8 cellular contexts compared by ENCODE assay signal in the genomic region with DNA sequence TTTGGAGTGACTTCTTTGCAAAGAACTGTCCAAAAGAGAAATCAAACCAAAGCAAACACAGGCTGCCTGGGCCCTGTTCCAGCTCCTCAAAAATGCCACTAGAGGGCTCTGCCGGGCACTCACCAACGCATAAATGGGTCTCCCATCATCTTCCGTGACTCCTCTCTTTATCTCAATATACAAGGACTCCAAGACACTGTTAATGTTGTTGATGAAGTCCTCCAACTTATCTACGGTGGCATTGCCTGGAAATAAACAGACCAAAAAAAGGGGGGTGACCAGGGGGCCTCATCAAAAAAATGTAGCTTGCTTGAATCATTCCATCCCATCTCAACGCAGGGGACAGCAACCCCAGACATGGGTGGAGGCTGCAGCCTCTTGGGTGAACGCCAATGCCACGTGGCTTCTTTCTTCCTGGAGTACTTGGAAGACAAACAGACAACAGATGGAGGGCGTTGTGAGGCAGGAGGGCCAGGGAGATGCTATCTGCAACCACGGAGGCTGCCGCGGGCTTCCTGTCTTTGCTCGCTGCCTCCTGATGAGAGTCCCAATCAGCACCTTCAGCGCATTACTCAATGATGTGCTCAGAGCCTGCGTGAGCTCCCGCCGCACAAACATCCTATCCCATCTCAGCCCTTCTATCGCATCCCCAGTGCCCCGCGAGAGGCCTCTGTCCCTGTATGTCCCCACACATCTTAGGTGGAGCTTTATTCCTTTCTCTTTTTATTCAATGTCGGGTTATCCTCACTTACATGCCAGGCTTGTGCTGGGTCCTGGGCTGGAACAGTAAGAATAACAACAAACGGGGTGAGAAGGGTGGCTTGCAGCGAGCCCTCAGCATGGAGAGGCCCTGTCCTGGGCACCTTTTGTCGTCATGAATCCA. TPM values are rescaled to one million over a fixed set of nuclear protein-coding genes. Genes with fewer than 3 reads are reported as not detected.
DNase-seq lines count a peak whose midpoint lies in the region; ATAC-seq and TF ChIP-seq lines count a peak whose summit lies in the region.

No MANE protein-coding gene starts in this region.

- peak overlapping the region; percentile 92 for H2BK120ac ChIP-seq in IMR-90 (ENCODE audit: low read depth, low read length)

- peak overlapping the region; percentile 90 for H3K27ac ChIP-seq in CD4-positive, alpha-beta memory T cell (ENCODE audit: low read depth, low read length)
- H3K27ac ChIP-seq in IMR-90 (ENCODE audit: insufficient read depth, low read length) (peak overlapping the region; percentile 78), Peyer's patch (peak overlapping the region; percentile 76 to 90 (median 84)), esophagus squamous epithelium (peak overlapping the region; percentile 66 to 85 (median 76))

- ATAC-seq in IMR-90 (ENCODE audit: low read depth) (peak; percentile 89), natural killer cell (peak; percentile 43 to 68 (median 52))
- ATAC-seq in stimulated activated naive B cell treated with anti-CD40 and anti-IgM and Interleukin-4, amounts not matched to agents 10 μg/mL and 1 μg/mL and 100 μg/mL, for 72 hours (replicated peaks), result no peak

- TF ChIP-seq POLR2A in IMR-90 (IDR thresholded peaks at IDR 0.05; ENCODE audit: low read depth, low read length) (no peak), Peyer's patch (IDR thresholded peaks at IDR 0.05) (peak in 1 of 2 donors; percentile 37), esophagus squamous epithelium (IDR thresholded peaks at IDR 0.05) (peak in 2 of 4 donors; percentile 11 to 44)

- peak overlapping the region; percentile 72 for H2AFZ ChIP-seq in IMR-90 (replicated peaks; ENCODE audit: low read length, poor library complexity)

- BruUV-seq in IMR-90 (replicated peaks; lab: Mats Ljungman, UMichigan), result no TSS peak

- dilution Hi-C loops in IMR-90 (cut with HindIII; ENCODE audit: low sequenced_read_pairs, unreplicated experiment), result no loop called here

- peak; percentile 92 for TF ChIP-seq RAD21 in IMR-90 (IDR thresholded peaks at IDR 0.05; ENCODE audit: low read length)

- H3K27me3 Mint-ChIP-seq in CD4-positive, alpha-beta memory T cell, result no peaks in the 10 kb centered on the region
- no peaks in the 10 kb centered on the region for H3K27me3 Mint-ChIP-seq in natural killer cell (ENCODE audit: low read depth in 2 of 2)
- H3K27me3 Mint-ChIP-seq in stimulated activated naive B cell treated with anti-CD40 and anti-IgM and Interleukin-4, amounts not matched to agents 10 μg/mL and 1 μg/mL and 100 μg/mL, for 72 hours, result no peaks in the 10 kb centered on the region

- peaks cover 99% of the 10 kb centered on the region for H3K4me1 ChIP-seq in CD4-positive, alpha-beta memory T cell (ENCODE audit: insufficient read depth, low read length)
- H3K4me1 ChIP-seq in IMR-90 (ENCODE audit: control insufficient read depth, insufficient read depth, low read length) (peaks cover 18% of the 10 kb centered on the region), Peyer's patch (peaks cover 28 to 79% (median 34%) of the 10 kb centered on the region in 4 donors), esophagus squamous epithelium (peaks cover 19 to 90% (median 48%) of the 10 kb centered on the region in 3 donors)

- H3K23ac ChIP-seq in IMR-90 (ENCODE audit: low read depth, low read length), result peak overlapping the region; percentile 86

- peaks cover 18% of the 10 kb centered on the region for H3K9me1 ChIP-seq in IMR-90 (ENCODE audit: insufficient read depth, low read length)

- peak overlapping the region; percentile 30 for H3K14ac ChIP-seq in IMR-90 (replicated peaks; ENCODE audit: low read depth, low read length)

- H3K56ac ChIP-seq in IMR-90 (ENCODE audit: extremely low read depth, insufficient read depth, low read length), result peak overlapping the region; percentile 59

- H2AK9ac ChIP-seq in IMR-90 (replicated peaks; ENCODE audit: low read depth, low read length, poor library complexity), result peak overlapping the region; percentile 37

- peak overlapping the region; percentile 6 for H3K18ac ChIP-seq in IMR-90 (ENCODE audit: low read depth, low read length)

- peaks cover 8 to 52% of the 10 kb centered on the region in 2 experiments; a peak in 3 of 4 replicates for H3K79me1 ChIP-seq in IMR-90 (ENCODE audit: low read depth in 1 of 2, low read length in 2 of 2)

- H3K4me2 ChIP-seq in IMR-90 (ENCODE audit: low read depth, low read length), result no peak overlapping the region

- H3K36me3 ChIP-seq in CD4-positive, alpha-beta memory T cell (ENCODE audit: insufficient read depth, low read length), result no peaks in the 10 kb centered on the region
- peaks cover 20% of the 10 kb centered on the region for H3K36me3 ChIP-seq in IMR-90 (ENCODE audit: control insufficient read depth, insufficient read depth, low read length)
- H3K36me3 ChIP-seq in Peyer's patch, result peaks cover 0 to 6% (median 0%) of the 10 kb centered on the region in 3 donors
- H3K36me3 ChIP-seq in esophagus squamous epithelium, result peaks cover 0 to 43% (median 8%) of the 10 kb centered on the region in 3 donors

- POLR2A ChIA-PET in CD4-positive, alpha-beta memory T cell (lab: Charles Lee; ENCODE audit: partially characterized antibody), result interaction anchor here (0.6 to 11.9 kb wide), 40 partner anchors 10 to 315 kb away, joined by 3 to 239 read pairs (median 12); partner anchors contain the start of genes GTF3C1, IL21R, KATNIP and KDM8
- POLR2A ChIA-PET in IMR-90 (lab: Charles Lee; ENCODE audit: unreplicated experiment), result interaction anchor here (0.6 to 1.5 kb wide), 3 partner anchors 8 to 131 kb away, joined by 3 to 8 read pairs (median 3); no protein-coding TSS in a partner anchor

- H3K36me3 Mint-ChIP-seq in CD4-positive, alpha-beta memory T cell, result peaks cover 9 to 17% of the 10 kb centered on the region in 2 donors
- H3K36me3 Mint-ChIP-seq in natural killer cell, result no peaks in the 10 kb centered on the region
- H3K36me3 Mint-ChIP-seq in stimulated activated naive B cell treated with anti-CD40 and anti-IgM and Interleukin-4, amounts not matched to agents 10 μg/mL and 1 μg/mL and 100 μg/mL, for 72 hours, result peaks cover 17 to 48% of the 10 kb centered on the region in 2 donors

- peak overlapping the region; percentile 93 for H2BK20ac ChIP-seq in IMR-90 (ENCODE audit: low read depth, low read length)

- TF ChIP-seq CTCF in IMR-90 (conservative IDR thresholded peaks at IDR 0.05; ENCODE audit: low read depth, low read length) (peak; percentile 92), Peyer's patch (IDR thresholded peaks at IDR 0.05) (peak; percentile 54 to 85 (median 80)), esophagus squamous epithelium (IDR thresholded peaks at IDR 0.05) (peak; percentile 62 to 88 (median 74)), natural killer cell (IDR thresholded peaks at IDR 0.05) (peak; percentile 90)

- H3K27me3 ChIP-seq in CD4-positive, alpha-beta memory T cell (ENCODE audit: insufficient read depth, low read length), result no peaks in the 10 kb centered on the region
- no peaks in the 10 kb centered on the region for H3K27me3 ChIP-seq in IMR-90 (ENCODE audit: control insufficient read depth, insufficient read depth, low read length)
- no peaks in the 10 kb centered on the region for H3K27me3 ChIP-seq in Peyer's patch
- no peaks in the 10 kb centered on the region for H3K27me3 ChIP-seq in esophagus squamous epithelium

- H4K8ac ChIP-seq in IMR-90 (ENCODE audit: low read depth in 2 of 2, low read length in 2 of 2), result peak overlapping the region; percentile 77 to 83

- peak overlapping the region; percentile 95 for H3K4ac ChIP-seq in IMR-90 (ENCODE audit: low read depth, low read length)

- peak overlapping the region; percentile 26 to 45 for H3K4me3 ChIP-seq in CD4-positive, alpha-beta memory T cell (ENCODE audit: low read length in 2 of 2)
- H3K4me3 ChIP-seq in IMR-90 (ENCODE audit: insufficient read depth, low read depth, low read length) (no peak overlapping the region), Peyer's patch (no peak overlapping the region), esophagus squamous epithelium (peak overlapping the region in 1 of 4 donors; percentile 40)

- peak overlapping the region; percentile 77; the same call in 2 of the 3 replicates for H2BK15ac ChIP-seq in IMR-90 (ENCODE audit: low read depth, low read length)

- peak overlapping the region; percentile 91 for H2AK5ac ChIP-seq in IMR-90 (ENCODE audit: low read depth, low read length)

- no peaks in the 10 kb centered on the region for H3K9me3 Mint-ChIP-seq in CD4-positive, alpha-beta memory T cell
- H3K9me3 Mint-ChIP-seq in natural killer cell, result no peaks in the 10 kb centered on the region
- H3K9me3 Mint-ChIP-seq in stimulated activated naive B cell treated with anti-CD40 and anti-IgM and Interleukin-4, amounts not matched to agents 10 μg/mL and 1 μg/mL and 100 μg/mL, for 72 hours, result no peaks in the 10 kb centered on the region

- peak overlapping the region; percentile 10; the same call in 1 of the 2 replicates for H3K9ac ChIP-seq in IMR-90 (ENCODE audit: low read depth, low read length)

- no peaks in the 10 kb centered on the region for H4K20me1 ChIP-seq in IMR-90 (ENCODE audit: insufficient read depth, low read length)

- H2BK5ac ChIP-seq in IMR-90 (ENCODE audit: low read depth, low read length, poor library complexity, severe bottlenecking), result peak overlapping the region; percentile 42

- 42% methylated on average over 10 of the region's 23 CpGs; no CpG with 5 or more reads in 1 of the 2 experiments for WGBS in IMR-90 (ENCODE audit: extremely low coverage in 2 of 2, insufficient read length in 1 of 2), 2 experiments
- 34 to 59% methylated on average over 17 to 22 of the region's 23 CpGs for WGBS in esophagus squamous epithelium, 2 donors

- peak overlapping the region; percentile 97 to 100 (median 100) for H3K27ac Mint-ChIP-seq in CD4-positive, alpha-beta memory T cell
- H3K27ac Mint-ChIP-seq in natural killer cell, result peak overlapping the region; percentile 94 to 100
- peak overlapping the region; percentile 96 for H3K27ac Mint-ChIP-seq in stimulated activated naive B cell treated with anti-CD40 and anti-IgM and Interleukin-4, amounts not matched to agents 10 μg/mL and 1 μg/mL and 100 μg/mL, for 72 hours

- in situ Hi-C loops in IMR-90 (cut with MboI; ENCODE audit: low sequenced_read_pairs), result no loop called here

- no peaks in the 10 kb centered on the region for H3K9me3 ChIP-seq in CD4-positive, alpha-beta memory T cell (ENCODE audit: control insufficient read depth in 1 of 2, low read length in 2 of 2)
- no peaks in the 10 kb centered on the region for H3K9me3 ChIP-seq in IMR-90 (ENCODE audit: control insufficient read depth, insufficient read depth, low read length)
- H3K9me3 ChIP-seq in Peyer's patch, result no peaks in the 10 kb centered on the region
- H3K9me3 ChIP-seq in esophagus squamous epithelium, result no peaks in the 10 kb centered on the region

- peak overlapping the region; percentile 75 to 92 (median 84) for H3K4me3 Mint-ChIP-seq in CD4-positive, alpha-beta memory T cell
- peak overlapping the region; percentile 85 for H3K4me3 Mint-ChIP-seq in natural killer cell
- peak overlapping the region; percentile 32 to 65 for H3K4me3 Mint-ChIP-seq in stimulated activated naive B cell treated with anti-CD40 and anti-IgM and Interleukin-4, amounts not matched to agents 10 μg/mL and 1 μg/mL and 100 μg/mL, for 72 hours

- H4K5ac ChIP-seq in IMR-90 (ENCODE audit: low read depth, low read length), result peak overlapping the region; percentile 16

- CTCF ChIA-PET in CD4-positive, alpha-beta memory T cell (lab: Charles Lee; ENCODE audit: partially characterized antibody), result interaction anchor here (0.7 to 9.9 kb wide), 46 partner anchors 8 to 228 kb away, joined by 3 to 213 read pairs (median 8); partner anchors contain the start of genes IL21R, KDM8 and NSMCE1
- CTCF ChIA-PET in IMR-90 (lab: Yijun Ruan, JAX), result interaction anchor here (0.6 to 2.2 kb wide), 17 partner anchors 8 to 218 kb away, joined by 3 to 24 read pairs (median 4); no protein-coding TSS in a partner anchor

- peak; percentile 95 to 99 (median 96) for DNase-seq in CD4-positive, alpha-beta memory T cell
- peak; percentile 85 for DNase-seq in IMR-90
- DNase-seq in Peyer's patch, result peak; percentile 80 to 95 (median 89)
- peak; percentile 86 for DNase-seq in activated T-helper 1 cell treated with Interleukin-2 at 50 U/mL for 16 hours (ENCODE audit: low read depth)
- DNase-seq in esophagus squamous epithelium (lab: John Stamatoyannopoulos, UW), result peak; percentile 19
- DNase-seq in natural killer cell, result peak; percentile 66
- peak; percentile 46 for DNase-seq in stimulated activated naive B cell treated with anti-CD40 and anti-IgM and Interleukin-4, amounts not matched to agents 10 μg/mL and 1 μg/mL and 100 μg/mL, for 72 hours
- no peak for DNase-seq in GOT3 (lab: John Stamatoyannopoulos, UW)

- peaks cover 72 to 99% (median 84%) of the 10 kb centered on the region in 4 donors for H3K4me1 Mint-ChIP-seq in CD4-positive, alpha-beta memory T cell
- peaks cover 75 to 77% of the 10 kb centered on the region in 2 donors for H3K4me1 Mint-ChIP-seq in natural killer cell
- H3K4me1 Mint-ChIP-seq in stimulated activated naive B cell treated with anti-CD40 and anti-IgM and Interleukin-4, amounts not matched to agents 10 μg/mL and 1 μg/mL and 100 μg/mL, for 72 hours, result peaks cover 74 to 90% of the 10 kb centered on the region in 2 donors

- H4K91ac ChIP-seq in IMR-90 (ENCODE audit: insufficient read depth, low read depth, low read length), result peak overlapping the region; percentile 97

- intact Hi-C loops in CD4-positive, alpha-beta memory T cell (cut with micrococcal nuclease), result loop anchor here (1.0 kb wide), 9 partner anchors 32 to 222 kb away; partner anchors contain the start of genes IL21R, KDM8 and NSMCE1
- intact Hi-C loops in IMR-90 (cut with micrococcal nuclease) (loop anchor here (1.0 to 2.0 kb wide), 5 partner anchors 78 to 222 kb away; no protein-coding TSS in a partner anchor), esophagus squamous epithelium (cut with DNase I) (loop anchor here (5.0 kb wide), 1 partner anchor 132 kb away; no protein-coding TSS in a partner anchor), natural killer cell (cut with micrococcal nuclease) (loop anchor here (2.0 kb wide), 3 partner anchors 20 to 166 kb away; no protein-coding TSS in a partner anchor)

RNA-seq across cellular contexts. Expression of gene KDM8, which starts 32.0 kb away (rescaled TPM):
- 10 to 100 TPM; 28.6 to 31.0 TPM for total RNA-seq in CD4-positive, alpha-beta memory T cell
- polyA plus RNA-seq in CD4-positive, alpha-beta memory T cell, result 1 to 10 TPM; 4.8 to 8.1 TPM
- total RNA-seq in IMR-90 (2012; rRNA removed), result 3.2 and 3.6 TPM in 2 replicates
- 3.8 and 4.3 TPM in 2 replicates for polyA plus RNA-seq in IMR-90 (2012; rRNA removed)
- polyA plus RNA-seq in IMR-90 (2012; cell fraction: cytosol; rRNA removed), result 2.5 and 3.1 TPM in 2 replicates
- 8.7 and 13.5 TPM in 2 replicates for polyA plus RNA-seq in IMR-90 (2012; cell fraction: nucleus; rRNA removed; ENCODE audit: low replicate concordance)
- total RNA-seq in Peyer's patch, result 100 to 1,000 TPM in 1 of 4 donors, 10 to 100 TPM in 3; 22.3 to 130 (median 40.9) TPM
- 1 to 10 TPM in 3 of 4 donors, under 1 TPM in 1; 0.56 to 4.4 (median 2.5) TPM for total RNA-seq in esophagus squamous epithelium
- 10 to 100 TPM; 11.4 to 17.9 (median 17.8) TPM for total RNA-seq in natural killer cell

RNA-seq across cellular contexts. Expression of gene NSMCE1, which starts 33.3 kb away (rescaled TPM):
- 10 to 100 TPM; 66.6 to 70.7 TPM for total RNA-seq in CD4-positive, alpha-beta memory T cell
- polyA plus RNA-seq in CD4-positive, alpha-beta memory T cell, result 100 to 1,000 TPM; 142 to 202 TPM
- total RNA-seq in IMR-90 (2012; rRNA removed), result 120 and 130 TPM in 2 replicates
- polyA plus RNA-seq in IMR-90 (2012; rRNA removed), result 47.5 and 48.0 TPM in 2 replicates
- 36.6 and 48.8 TPM in 2 replicates for polyA plus RNA-seq in IMR-90 (2012; cell fraction: cytosol; rRNA removed)
- 13.4 and 21.5 TPM in 2 replicates for polyA plus RNA-seq in IMR-90 (2012; cell fraction: nucleus; rRNA removed; ENCODE audit: low replicate concordance)
- 10 to 100 TPM; 20.9 to 41.3 (median 30.6) TPM for total RNA-seq in Peyer's patch
- total RNA-seq in esophagus squamous epithelium, result 10 to 100 TPM; 22.4 to 92.4 (median 29.5) TPM
- total RNA-seq in natural killer cell, result 10 to 100 TPM; 29.4 to 42.7 (median 37.7) TPM

Comparison
In these comparisons a context has a peak if more than half of its experiments do, and no peak if none do; other contexts are left out.
1. H3K4me3 ChIP-seq: peak in CD4-positive, alpha-beta memory T cell (2 of 2); none in IMR-90 (single experiment) and Peyer's patch (0 of 4).
2. ATAC-seq: peak in IMR-90 (single experiment) and natural killer cell (3 of 3); none in stimulated activated naive B cell treated with anti-CD40 and anti-IgM and Interleukin-4, amounts not matched to agents 10 μg/mL and 1 μg/mL and 100 μg/mL, for 72 hours (0 of 2).
3. Peak in every context shown above with its lines, with median percentiles within 50 percentile points of each other: H3K27ac ChIP-seq, H3K27ac Mint-ChIP-seq, H3K4me3 Mint-ChIP-seq and CTCF ChIP-seq.